1 cellular context compared by ENCODE assay signal in genomic region chr2:114293355-114293754, GRCh38.
TF ChIP-seq lines count a peak whose summit lies in the region.

No MANE protein-coding gene starts in this region.

TF ChIP-seq in GM23338, 12 proteins besides CTCF, POLR2A, EP300 and RAD21 (continued from another document):
- TF ChIP-seq REST (IDR thresholded peaks at IDR 0.05; ENCODE audit: unreplicated experiment) (no peak), POLR2AphosphoS5 (IDR thresholded peaks at IDR 0.05; ENCODE audit: low read depth) (no peak), CREB1 (CRISPR knock-in tag; IDR thresholded peaks at IDR 0.05; ENCODE audit: low read depth) (no peak), ZNF331 (CRISPR knock-in tag; IDR thresholded peaks at IDR 0.05; ENCODE audit: low read depth) (no peak), NANOG (IDR thresholded peaks at IDR 0.05; ENCODE audit: borderline replicate concordance) (no peak), EZH2phosphoT487 (IDR thresholded peaks at IDR 0.05; ENCODE audit: unreplicated experiment) (no peak), ZNF114 (CRISPR knock-in tag; IDR thresholded peaks at IDR 0.05) (no peak)
